Comparison of ENCODE assay signal across 8 cellular contexts in genomic region chr6:99425647-99426453, GRCh38.
DNase-seq lines count a peak whose midpoint lies in the region; ATAC-seq and TF ChIP-seq lines count a peak whose summit lies in the region.

No MANE protein-coding gene starts in this region.

- ATAC-seq in HG02852 (IDR thresholded peaks at IDR 0.05; ENCODE audit: unreplicated experiment), result peak; percentile 50

- TF ChIP-seq CTCF in GM13976 (IDR thresholded peaks at IDR 0.05; ENCODE audit: borderline replicate concordance, control extremely low read depth, extremely low read depth, insufficient read depth, missing control alignments) (peak; percentile 31), astrocyte of the cerebellum (IDR thresholded peaks at IDR 0.05; ENCODE audit: low read depth, low read length, missing control alignments) (peak; percentile 56)

- DNase-seq in GM13976 (ENCODE audit: low spot score) (peak; percentile 47), NCI-H1436 (lab: John Stamatoyannopoulos, UW) (peak; percentile 73), T-helper 2 cell (peak in 4 of 5 experiments; percentile 10 to 48 (median 28)), astrocyte of the cerebellum (ENCODE audit: low read depth) (peak; percentile 60), hypothalamus (lab: John Stamatoyannopoulos, UW) (peak; percentile 33 to 99 (median 79)), retina (peak; percentile 97), cortex of kidney (lab: John Stamatoyannopoulos, UW) (no peak)

- in situ Hi-C loops in GM13976 (cut with MboI; ENCODE audit: low sequenced_read_pairs, unreplicated experiment), result no loop called here
- in situ Hi-C loops in astrocyte of the cerebellum (cut with HindIII; ENCODE audit: low sequenced_read_pairs), result no loop called here

- peak overlapping the region; percentile 94 for H3K4me3 ChIP-seq in astrocyte of the cerebellum (ENCODE audit: low read depth, low read length)
